37 cellular contexts compared by ENCODE assay signal in the genomic region with DNA sequence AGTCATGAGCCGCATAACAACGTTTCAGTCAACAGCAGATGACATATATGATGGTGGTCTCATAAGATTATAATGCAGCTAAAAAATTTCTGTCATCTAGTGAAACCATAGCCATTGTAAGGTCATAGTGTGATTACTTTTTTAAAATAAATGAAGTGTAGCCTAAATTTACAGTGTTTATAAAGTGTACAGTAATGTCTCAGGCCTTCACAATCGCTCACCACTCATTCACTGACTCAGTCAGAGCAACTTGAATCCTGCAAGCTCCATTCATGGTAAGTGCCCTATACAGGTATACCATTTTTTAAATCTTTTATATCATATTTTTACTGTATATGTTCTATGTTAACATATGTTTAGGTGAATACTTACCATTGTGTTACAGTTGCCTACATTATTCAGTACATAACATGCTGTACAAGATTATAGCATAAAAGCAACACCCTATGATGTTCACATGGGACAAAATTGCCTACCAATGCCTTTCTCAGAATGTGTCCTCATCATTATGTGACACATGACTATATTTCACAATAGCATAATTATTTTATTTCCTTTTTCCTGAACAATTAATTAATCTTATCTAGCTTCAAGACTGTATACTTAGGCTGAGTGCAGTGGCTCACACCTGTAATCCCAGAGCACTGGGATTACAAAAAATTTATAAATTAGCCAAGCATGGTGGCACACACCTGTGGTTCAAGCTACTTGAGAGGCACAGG.
"Had no signal": no experiment of that assay in that cellular context is flagged by ENCODE, and none has a peak within 500 bp of the region (broad histone marks: within the 10 kb centered on the region; RNA-seq: fewer than 3 reads in every experiment).

No MANE protein-coding gene starts in this region.

- H3K4me2 ChIP-seq: PC-9 had no signal

- ATAC-seq: activated CD8-positive, alpha-beta T cell treated with anti-CD3 and anti-CD28 coated beads for 36 hours; activated naive CD4-positive, alpha-beta T cell treated with anti-CD3 and anti-CD28 coated beads, Interleukin-2, amount 50 U/mL, for 72 hours; activated T-cell treated with anti-CD3 and anti-CD28 coated beads, Interleukin-2, amount 50 U/mL, for 72 hours; activated T-helper 17 cell treated with anti-CD3 and anti-CD28 coated beads, Interleukin-2, amount 50 U/mL, for 72 hours; body of pancreas; Right ventricle myocardium inferior; SK-N-SH treated with all-trans-retinoic acid at 6 μM for 48 hours had no signal

- H3K9me3 ChIP-seq: adrenal gland, body of pancreas, breast epithelium, MG63 had no signal

- FAIRE-seq: astrocyte, RCC 7860 had no signal

- H3K4me1 ChIP-seq: adrenal gland, body of pancreas, breast epithelium had no signal

- H3K4me3 ChIP-seq: adrenal gland, body of pancreas, breast epithelium, MG63, PC-9 had no signal

- H3K36me3 ChIP-seq: adrenal gland, breast epithelium, MG63 had no signal

- H2AFZ ChIP-seq: PC-9 had no signal

- H3K27ac ChIP-seq: adrenal gland, body of pancreas, breast epithelium, PC-9, RWPE1 had no signal

- H3K27me3 ChIP-seq: adrenal gland, body of pancreas, breast epithelium, MG63 had no signal

- DNase-seq: activated CD4-positive, alpha-beta T cell treated with anti-CD3 and anti-CD28 coated beads, Interleukin-2, amount 10 ng/mL, durations not matched to agents 24 days and 14 days; activated CD4-positive, alpha-beta T cell treated with anti-CD3 and anti-CD28 coated beads, Interleukin-2, amount 50 U/mL, for 4 hours; activated CD8-positive, alpha-beta T cell treated with anti-CD3 and anti-CD28 coated beads for 36 hours; activated effector memory CD4-positive, alpha-beta T cell treated with anti-CD3 and anti-CD28 coated beads, Interleukin-2, amount 50 U/mL, for 16 hours; activated naive CD4-positive, alpha-beta T cell; activated T-cell treated with anti-CD3 and anti-CD28 coated beads, Interleukin-2, amount 50 U/mL, for 1 hour; activated T-cell treated with anti-CD3 and anti-CD28 coated beads, Interleukin-2, amount 50 U/mL, for 72 hours; adrenal gland; body of pancreas; caudate nucleus; cerebellar nuclear complex; Kasumi-1; MG63; MV-4-11; NCI-H1092; NCI-H1436 treated with DMSO at 0.1 percent for 48 hours; NCI-H1694 treated with DMSO at 0.1 percent for 48 hours; NCI-H2029; NCI-H2107; NCI-H2171; NCI-H510A; NCI-H526; NCI-H748 treated with DMSO at 0.1 percent for 48 hours; NK-92 treated with Interleukin-12 subunit alpha and Interleukin-12 subunit beta, amount 100 ng/mL, for 24 hours; PC-9; SIG-M5; T-helper 1 cell; T-helper 2 cell; T1000 had no signal
